In genomic region chr19:29439688-29440550, GRCh38 we compare ENCODE assay signal across 23 cellular contexts.
DNase-seq lines count a peak whose midpoint lies in the region; ATAC-seq and TF ChIP-seq lines count a peak whose summit lies in the region.
"Had no signal": no experiment of that assay in that cellular context is flagged by ENCODE, and none has a peak within 500 bp of the region (broad histone marks: within the 10 kb centered on the region; RNA-seq: fewer than 3 reads in every experiment).

No MANE protein-coding gene starts in this region.

- no peaks in the 10 kb centered on the region for H3K36me3 ChIP-seq in osteoblast (ENCODE audit: insufficient read depth, low read length)
- no peaks in the 10 kb centered on the region for H3K36me3 ChIP-seq in testis (ENCODE audit: low read depth, missing control alignments)
- H3K36me3 ChIP-seq in endodermal cell (ENCODE audit: control insufficient read depth, insufficient read depth, low read length) = no peaks in the 10 kb centered on the region
- H3K36me3 ChIP-seq: BLaER1 had no signal

- no peaks in the 10 kb centered on the region for H3K27me3 ChIP-seq in osteoblast (ENCODE audit: insufficient read depth, low read length)
- no peaks in the 10 kb centered on the region for H3K27me3 ChIP-seq in testis
- H3K27me3 ChIP-seq in endodermal cell (ENCODE audit: control insufficient read depth, insufficient read depth, low read length, poor library complexity, severe bottlenecking) = no peaks in the 10 kb centered on the region
- H3K27me3 ChIP-seq: BLaER1 had no signal

- H3K9ac ChIP-seq in endodermal cell (ENCODE audit: extremely low read depth, low read length, poor library complexity, severe bottlenecking) = no peak overlapping the region
- H3K9ac ChIP-seq: BLaER1 had no signal

- H3K4me1 Mint-ChIP-seq in endodermal cell = no peaks in the 10 kb centered on the region
- H3K4me1 Mint-ChIP-seq: B cell; CD4-positive, CD25-positive, alpha-beta regulatory T cell; GM23338; H9 had no signal

- H3K4me1 ChIP-seq in osteoblast (ENCODE audit: insufficient read depth, low read length) (no peaks in the 10 kb centered on the region), testis (no peaks in the 10 kb centered on the region), endodermal cell (ENCODE audit: control insufficient read depth, insufficient read depth, low read length) (no peaks in the 10 kb centered on the region)
- H3K4me1 ChIP-seq: BLaER1, Caco-2 had no signal

- no peak for TF ChIP-seq POLR2A in testis (IDR thresholded peaks at IDR 0.05)

- H3K4me3 Mint-ChIP-seq in endodermal cell = no peak overlapping the region
- H3K4me3 Mint-ChIP-seq: B cell; CD4-positive, CD25-positive, alpha-beta regulatory T cell; CD8-positive, alpha-beta T cell; GM23338; H9; HFFc6 had no signal

- DNase-seq in activated effector memory CD4-positive, alpha-beta T cell treated with anti-CD3 and anti-CD28 coated beads, Interleukin-2, amount 50 U/mL, for 16 hours = peak; percentile 54
- no peak for DNase-seq in activated effector memory CD4-positive, alpha-beta T cell treated with Interleukin-2 at 50 U/mL for 16 hours
- DNase-seq in mesenteric fat pad (ENCODE audit: low spot score) (peak; percentile 84), osteoblast (ENCODE audit: insufficient read length, low spot score, missing footprints) (peak; percentile 51), testis (peak; percentile 16), endodermal cell (no peak), omental fat pad (ENCODE audit: low spot score) (no peak)
- DNase-seq: Caco-2; CD4-positive, CD25-positive, alpha-beta regulatory T cell; CD8-positive, alpha-beta T cell; DMS153; EL; GDM1; H9; HFFc6 had no signal

- no peaks in the 10 kb centered on the region for H3K79me2 ChIP-seq in osteoblast (ENCODE audit: insufficient read depth, low read length)

- intact Hi-C loops in testis (cut with DNase I; ENCODE audit: low total_unique reads) = no loop called here

- H3K9me3 ChIP-seq in osteoblast (ENCODE audit: low read depth, low read length) (no peaks in the 10 kb centered on the region), testis (no peaks in the 10 kb centered on the region), endodermal cell (ENCODE audit: control insufficient read depth, low read length) (no peaks in the 10 kb centered on the region)

- peaks cover 6% of the 10 kb centered on the region for H3K27me3 Mint-ChIP-seq in endodermal cell (ENCODE audit: insufficient read depth)
- H3K27me3 Mint-ChIP-seq: B cell; CD4-positive, CD25-positive, alpha-beta regulatory T cell had no signal

- H3K9me3 Mint-ChIP-seq in endodermal cell = peaks cover 34% of the 10 kb centered on the region

- no peaks in the 10 kb centered on the region for H3K36me3 Mint-ChIP-seq in endodermal cell (ENCODE audit: low read depth)
- H3K36me3 Mint-ChIP-seq: CD4-positive, CD25-positive, alpha-beta regulatory T cell; CD8-positive, alpha-beta T cell had no signal

- no peak overlapping the region for H2AFZ ChIP-seq in osteoblast (ENCODE audit: low read length)
- H2AFZ ChIP-seq: GM23338 had no signal

- ATAC-seq in GM18517 (IDR thresholded peaks at IDR 0.05; ENCODE audit: unreplicated experiment) = no peak
- ATAC-seq in omental fat pad (ENCODE audit: low FRiP score) = no peak
- ATAC-seq: CD8-positive, alpha-beta T cell; GM12878; GM23338; HCT116 had no signal

- WGBS in testis, 2 donors = 60 to 91% methylated on average over 5 to 25 of the region's 34 CpGs
- 87 to 92% methylated on average over 22 to 34 of the region's 34 CpGs for WGBS in endodermal cell (ENCODE audit: insufficient coverage in 1 of 2, insufficient read length in 1 of 2), 2 experiments

- H3K4me3 ChIP-seq in osteoblast (ENCODE audit: insufficient read depth, low read length) (no peak overlapping the region), testis (peak overlapping the region in 1 of 2 donors; percentile 13), endodermal cell (ENCODE audit: low read length) (no peak overlapping the region)
- H3K4me3 ChIP-seq: BLaER1, GM12878, GM23338 had no signal

- no peak overlapping the region for H3K27ac Mint-ChIP-seq in endodermal cell
- H3K27ac Mint-ChIP-seq: B cell; CD4-positive, CD25-positive, alpha-beta regulatory T cell; CD8-positive, alpha-beta T cell; GM23338; H9; HFFc6 had no signal

- H4K20me1 ChIP-seq in osteoblast (ENCODE audit: insufficient read depth, low read length) = no peaks in the 10 kb centered on the region
- H4K20me1 ChIP-seq: BLaER1 had no signal

- H3K4me2 ChIP-seq in osteoblast (ENCODE audit: insufficient read depth, low read length) = no peak overlapping the region
- H3K4me2 ChIP-seq: BLaER1, GM23338 had no signal

- TF ChIP-seq CTCF in osteoblast (IDR thresholded peaks at IDR 0.05; ENCODE audit: extremely low read depth, low read depth, low read length) (no peak), testis (IDR thresholded peaks at IDR 0.05) (no peak), endodermal cell (conservative IDR thresholded peaks at IDR 0.05) (no peak), omental fat pad (IDR thresholded peaks at IDR 0.05) (no peak)

- H3K27ac ChIP-seq in osteoblast (ENCODE audit: low read depth, low read length) (no peak overlapping the region), testis (no peak overlapping the region), endodermal cell (ENCODE audit: low read depth, low read length) (no peak overlapping the region)
- H3K27ac ChIP-seq: 22Rv1, BLaER1, C4-2B had no signal

Comparison
In these comparisons a context has a peak if more than half of its experiments do, and no peak if none do; other contexts are left out.
1. DNase-seq: peak in activated effector memory CD4-positive, alpha-beta T cell treated with anti-CD3 and anti-CD28 coated beads, Interleukin-2, amount 50 U/mL, for 16 hours (single experiment), mesenteric fat pad (single experiment), osteoblast (single experiment) and testis (single experiment); none in activated effector memory CD4-positive, alpha-beta T cell treated with Interleukin-2 at 50 U/mL for 16 hours (single experiment), endodermal cell (single experiment) and omental fat pad (single experiment).